In the genomic region with DNA sequence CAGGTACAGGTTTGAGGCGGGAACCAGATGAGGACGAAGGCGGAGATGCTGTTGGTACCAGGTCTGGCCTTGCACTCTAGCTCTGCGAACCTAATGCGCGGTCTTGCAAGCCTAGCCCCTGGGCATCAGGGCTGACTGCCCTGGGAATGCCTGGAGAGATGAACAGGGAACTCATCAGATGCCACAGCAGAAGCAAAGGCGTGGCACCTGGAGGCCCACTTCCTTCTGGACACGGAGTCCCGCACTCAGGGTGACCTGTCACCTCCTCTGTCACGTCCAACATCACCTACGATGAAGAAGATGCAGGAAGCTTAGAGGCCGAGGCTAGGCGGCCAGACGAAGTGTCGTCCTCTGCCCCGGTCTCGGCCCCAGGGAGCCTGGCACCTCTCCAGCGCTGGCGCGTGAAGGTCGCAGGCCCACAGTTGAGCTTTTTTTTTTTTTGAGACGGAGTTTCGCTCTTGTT, we compare ENCODE assay signal across 8 cellular contexts. TPM values are rescaled to one million over a fixed set of nuclear protein-coding genes. Genes with fewer than 3 reads are reported as not detected.
DNase-seq lines count a peak whose midpoint lies in the region; ATAC-seq and TF ChIP-seq lines count a peak whose summit lies in the region.

No MANE protein-coding gene starts in this region.

- H3K4me3 Mint-ChIP-seq in Calu3 (ENCODE audit: low read depth, unreplicated experiment): peak overlapping the region; percentile 78

- peak overlapping the region; percentile 50 for H3K27ac Mint-ChIP-seq in Calu3 (ENCODE audit: unreplicated experiment)

- intact Hi-C loops in Calu3 (cut with micrococcal nuclease; ENCODE audit: unreplicated experiment) (no loop called here), mammary epithelial cell (cut with micrococcal nuclease) (loop anchor here (1.0 to 2.0 kb wide), 2 partner anchors 9 to 47 kb away; a partner anchor contains a TSS), uterus (cut with DNase I; ENCODE audit: low total_unique reads) (no loop called here)

- in situ Hi-C loops in mammary epithelial cell (cut with MboI; ENCODE audit: low sequenced_read_pairs in 2 of 2): no loop called here

- peaks cover 4% of the 10 kb centered on the region; the same call in 1 of the 2 replicates for H3K4me1 ChIP-seq in HUES6 (ENCODE audit: control insufficient read depth, insufficient read depth, low read length)
- peaks cover 20% of the 10 kb centered on the region for H3K4me1 ChIP-seq in mammary epithelial cell (ENCODE audit: insufficient read depth, low read length)
- no peaks in the 10 kb centered on the region for H3K4me1 ChIP-seq in uterus

- dilution Hi-C loops in mammary epithelial cell (cut with HindIII; ENCODE audit: low sequenced_read_pairs): no loop called here

- no peak for TF ChIP-seq POLR2A in uterus (IDR thresholded peaks at IDR 0.05)

- CTCF ChIA-PET in Calu3 (lab: Charles Lee) (interaction anchor here (0.7 to 2.4 kb wide), 6 partner anchors 9 to 645 kb away, joined by 3 to 31 read pairs (median 4); a partner anchor contains a TSS), mammary epithelial cell (lab: Charles Lee; ENCODE audit: low non-redundant PET) (interaction anchor here (0.6 kb wide), 3 partner anchors 39 to 949 kb away, joined by 4 read pairs; no protein-coding TSS in a partner anchor)

- peak overlapping the region; percentile 97 for H2AFZ ChIP-seq in mammary epithelial cell (ENCODE audit: low read depth, low read length)

- TF ChIP-seq CTCF in Calu3 (IDR thresholded peaks at IDR 0.05; ENCODE audit: unreplicated experiment) (no peak), mammary epithelial cell (conservative IDR thresholded peaks at IDR 0.05 in 1 of 2, IDR thresholded peaks at IDR 0.05 in 1 of 2; ENCODE audit: extremely low read depth in 1 of 2, insufficient read depth in 1 of 2, low read depth in 1 of 2, low read length in 2 of 2) (no peak), uterus (IDR thresholded peaks at IDR 0.05) (no peak)

- H3K36me3 Mint-ChIP-seq in Calu3 (ENCODE audit: insufficient read depth, unreplicated experiment): peaks cover 41% of the 10 kb centered on the region

- H3K4me2 ChIP-seq in mammary epithelial cell (ENCODE audit: insufficient read depth, low read depth, low read length): peak overlapping the region; percentile 88

- ATAC-seq in GM21529 (IDR thresholded peaks at IDR 0.05; ENCODE audit: unreplicated experiment): no peak

- 38% methylated on average over 21 of the region's 23 CpGs for WGBS in mammary epithelial cell (ENCODE audit: low coverage, missing lambda C conversion rate)

- H3K4me3 ChIP-seq in HUES6 (ENCODE audit: low read depth, low read length): peak overlapping the region; percentile 43
- peak overlapping the region; percentile 24 to 61 (median 31) for H3K4me3 ChIP-seq in mammary epithelial cell (replicated peaks in 1 of 3; ENCODE audit: insufficient read depth in 1 of 3, low read depth in 2 of 3, low read length in 3 of 3)
- H3K4me3 ChIP-seq in uterus: peak overlapping the region; percentile 40 to 48

- peak; percentile 46 for DNase-seq in Calu3
- DNase-seq in mammary epithelial cell: no peak
- DNase-seq in medulla oblongata (ENCODE audit: extremely low spot score): peak; percentile 36
- DNase-seq in uterus: peak; percentile 47 to 56
- DNase-seq in 8988T: no peak
- DNase-seq in NCI-H1417 treated with DMSO at 0.1 percent for 48 hours (lab: John Stamatoyannopoulos, UW): no peak

- no peaks in the 10 kb centered on the region for H3K9me3 ChIP-seq in HUES6 (ENCODE audit: control insufficient read depth, insufficient read depth, low read depth, low read length)
- no peaks in the 10 kb centered on the region for H3K9me3 ChIP-seq in mammary epithelial cell (replicated peaks; ENCODE audit: insufficient read depth, low read length)
- H3K9me3 ChIP-seq in uterus: no peaks in the 10 kb centered on the region

- H3K27me3 ChIP-seq in HUES6 (ENCODE audit: control insufficient read depth, insufficient read depth, low read length) (no peaks in the 10 kb centered on the region), mammary epithelial cell (ENCODE audit: insufficient read depth, low read length) (no peaks in the 10 kb centered on the region), uterus (no peaks in the 10 kb centered on the region)

- H3K36me3 ChIP-seq in HUES6 (ENCODE audit: control insufficient read depth, insufficient read depth, low read length) (0 out of 2 replicates have a peak, but pooled peaks cover 2% of the 10 kb centered on the region), mammary epithelial cell (ENCODE audit: insufficient read depth, low read length) (peaks cover 5% of the 10 kb centered on the region), uterus (no peaks in the 10 kb centered on the region)

- H3K79me2 ChIP-seq in mammary epithelial cell (ENCODE audit: insufficient read depth, low read length): no peaks in the 10 kb centered on the region

- H3K27me3 Mint-ChIP-seq in Calu3 (ENCODE audit: unreplicated experiment): no peaks in the 10 kb centered on the region

- BruUV-seq in Calu3 (replicated peaks; lab: Mats Ljungman, UMichigan): TSS peak; percentile 51
- TSS peak; percentile 56 for BruUV-seq in mammary epithelial cell (replicated peaks; lab: Mats Ljungman, UMichigan)

- H4K20me1 ChIP-seq in mammary epithelial cell (ENCODE audit: insufficient read depth, low read length): peaks cover 2% of the 10 kb centered on the region

- no peaks in the 10 kb centered on the region for H3K9me3 Mint-ChIP-seq in Calu3 (ENCODE audit: low read depth, unreplicated experiment)

- H3K9ac ChIP-seq in HUES6 (ENCODE audit: low read length) (no peak overlapping the region), mammary epithelial cell (ENCODE audit: insufficient read depth, low read length) (no peak overlapping the region)

- H3K4me1 Mint-ChIP-seq in Calu3 (ENCODE audit: low read depth, unreplicated experiment): peaks cover 43% of the 10 kb centered on the region

- H3K27ac ChIP-seq in HUES6 (ENCODE audit: low read depth, low read length) (no peak overlapping the region), mammary epithelial cell (ENCODE audit: insufficient read depth, low read depth, low read length) (peak overlapping the region; percentile 92), uterus (peak overlapping the region; percentile 91 to 95)

RNA-seq across cellular contexts. Expression of a gene that starts 9.4 kb away (rescaled TPM):
- total RNA-seq in Calu3 (2022): 1,386 and 1,535 TPM in 2 replicates
- total RNA-seq in mammary epithelial cell: 1,000 to 10,000 TPM in 1 of 2 donors, 100 to 1,000 TPM in 1; 152 to 1,750 TPM
- 1,472 TPM for polyA plus RNA-seq in mammary epithelial cell
- polyA minus RNA-seq in mammary epithelial cell: 850 TPM
- total RNA-seq in uterus: 1,000 to 10,000 TPM in 3 of 4 donors, 10 to 100 TPM in 1; 61.5 to 2,786 (median 1,440) TPM

RNA-seq across cellular contexts. Expression of a gene that starts 47.9 kb away (rescaled TPM):
- 71.8 and 108 TPM in 2 replicates for total RNA-seq in Calu3 (2022)
- total RNA-seq in mammary epithelial cell: 10 to 100 TPM; 14.7 to 55.8 TPM
- 33.1 TPM for polyA plus RNA-seq in mammary epithelial cell
- 26.7 TPM for polyA minus RNA-seq in mammary epithelial cell
- 10 to 100 TPM in 1 of 4 donors, 1 to 10 TPM in 3; 2.6 to 39.3 (median 4.3) TPM for total RNA-seq in uterus

Comparison
In these comparisons a context has a peak if more than half of its experiments do, and no peak if none do; other contexts are left out.
1. DNase-seq: peak in Calu3 (single experiment), medulla oblongata (single experiment) and uterus (2 of 2); none in mammary epithelial cell (single experiment), 8988T (single experiment) and NCI-H1417 treated with DMSO at 0.1 percent for 48 hours (single experiment).
2. Peak in every context shown above with its lines, with median percentiles within 50 percentile points of each other: H3K4me3 ChIP-seq.